ENCODE assay signal across 9 cellular contexts in genomic region chr5:108521841-108522506, GRCh38.
A peak's percentile ranks its signal among the peaks of the same experiment; 100 is the strongest.
DNase-seq lines count a peak whose midpoint lies in the region; ATAC-seq and TF ChIP-seq lines count a peak whose summit lies in the region.
"Had no signal": no experiment of that assay in that cellular context is flagged by ENCODE, and none has a peak within 500 bp of the region (broad histone marks: within the 10 kb centered on the region; RNA-seq: fewer than 3 reads in every experiment).

No MANE protein-coding gene starts in this region.

- H3K27me3 Mint-ChIP-seq in type B pancreatic cell = peaks cover 45% of the 10 kb centered on the region

- ATAC-seq in GM19372 (IDR thresholded peaks at IDR 0.05; ENCODE audit: low read depth, unreplicated experiment) (peak; percentile 44), HG03196 (IDR thresholded peaks at IDR 0.05; ENCODE audit: unreplicated experiment) (peak; percentile 65)

- no peaks in the 10 kb centered on the region for H3K27me3 ChIP-seq in brain microvascular endothelial cell (replicated peaks)

- no peak overlapping the region for H3K4me3 ChIP-seq in brain microvascular endothelial cell (ENCODE audit: low read depth, low read length)

- H3K4me3 Mint-ChIP-seq in type B pancreatic cell = no peak overlapping the region
- H3K4me3 Mint-ChIP-seq: activated naive CD4-positive, alpha-beta T cell treated with anti-CD3 and anti-CD28 coated beads, Interleukin-2, amount 50 U/mL, for 24 hours had no signal

- in situ Hi-C loops in brain microvascular endothelial cell (cut with HindIII; ENCODE audit: low pct_ligation_motif_present, low sequenced_read_pairs) = no loop called here

- DNase-seq in DMS53 treated with DMSO at 0.1 percent for 48 hours (lab: John Stamatoyannopoulos, UW; ENCODE audit: unreplicated experiment) (peak; percentile 81), NCI-H748 (lab: John Stamatoyannopoulos, UW; ENCODE audit: unreplicated experiment) (peak; percentile 55), brain microvascular endothelial cell (peak; percentile 67), kidney tubule cell (ENCODE audit: low spot score) (peak; percentile 59), type B pancreatic cell (ENCODE audit: extremely low spot score, unreplicated experiment) (no peak)
- no peak for DNase-seq in NK-92 treated with Interleukin-12 subunit alpha and Interleukin-12 subunit beta, amount 100 ng/mL, for 24 hours (lab: John Stamatoyannopoulos, UW)

- H3K9me3 Mint-ChIP-seq in type B pancreatic cell = peaks cover 6% of the 10 kb centered on the region

- H3K4me1 Mint-ChIP-seq in type B pancreatic cell (ENCODE audit: unreplicated experiment) = peaks cover 20% of the 10 kb centered on the region
- H3K4me1 Mint-ChIP-seq: activated naive CD4-positive, alpha-beta T cell treated with anti-CD3 and anti-CD28 coated beads, Interleukin-2, amount 50 U/mL, for 24 hours had no signal

- TF ChIP-seq CTCF in brain microvascular endothelial cell (IDR thresholded peaks at IDR 0.05; ENCODE audit: low read depth, low read length, missing control alignments) (peak; percentile 64), type B pancreatic cell (conservative IDR thresholded peaks at IDR 0.05) (peak; percentile 86)

- no peak overlapping the region for H3K27ac Mint-ChIP-seq in type B pancreatic cell
- H3K27ac Mint-ChIP-seq: activated naive CD4-positive, alpha-beta T cell treated with anti-CD3 and anti-CD28 coated beads, Interleukin-2, amount 50 U/mL, for 24 hours had no signal

- no peak overlapping the region for H3K27ac ChIP-seq in brain microvascular endothelial cell

- no peaks in the 10 kb centered on the region for H3K36me3 Mint-ChIP-seq in type B pancreatic cell

- H3K36me3 ChIP-seq in brain microvascular endothelial cell (replicated peaks) = no peaks in the 10 kb centered on the region

Comparison
In these comparisons a context has a peak if more than half of its experiments do, and no peak if none do; other contexts are left out.
1. DNase-seq: peak in DMS53 treated with DMSO at 0.1 percent for 48 hours (single experiment), NCI-H748 (single experiment), brain microvascular endothelial cell (single experiment) and kidney tubule cell (single experiment); none in type B pancreatic cell (single experiment) and NK-92 treated with Interleukin-12 subunit alpha and Interleukin-12 subunit beta, amount 100 ng/mL, for 24 hours (single experiment).